Comparison of ENCODE assay signal across 17 cellular contexts in genomic region chr2:195363496-195363895, GRCh38.
DNase-seq lines count a peak whose midpoint lies in the region; ATAC-seq and TF ChIP-seq lines count a peak whose summit lies in the region.
"Had no signal": no experiment of that assay in that cellular context is flagged by ENCODE, and none has a peak within 500 bp of the region (broad histone marks: within the 10 kb centered on the region; RNA-seq: fewer than 3 reads in every experiment).

No MANE protein-coding gene starts in this region.

- H3K36me3 Mint-ChIP-seq in activated CD4-positive, alpha-beta memory T cell treated with anti-CD3 and anti-CD28 coated beads, Interleukin-2, amount 10 ng/mL, durations not matched to agents 7 days and 5 days (ENCODE audit: low read depth), result peaks cover 5% of the 10 kb centered on the region
- H3K36me3 Mint-ChIP-seq: stimulated activated effector memory CD8-positive, alpha-beta T cell treated with anti-CD3 and anti-CD28 coated beads, Interleukin-12 subunit alpha, Interleukin-12 subunit beta, amount 100 ng/mL, for 72 hours had no signal

- CTCF ChIA-PET in Panc1 (lab: Charles Lee), result no interaction called here
- CTCF ChIA-PET in activated CD4-positive, alpha-beta memory T cell treated with anti-CD3 and anti-CD28 coated beads, Interleukin-2, amount 10 ng/mL, durations not matched to agents 7 days and 5 days (lab: Charles Lee), result no interaction called here

- POLR2A ChIA-PET in Panc1 (lab: Charles Lee), result no interaction called here
- POLR2A ChIA-PET in activated CD4-positive, alpha-beta memory T cell treated with anti-CD3 and anti-CD28 coated beads, Interleukin-2, amount 10 ng/mL, durations not matched to agents 7 days and 5 days (lab: Charles Lee), result no interaction called here

- H3K79me2 ChIP-seq in osteoblast (ENCODE audit: insufficient read depth, low read length), result no peaks in the 10 kb centered on the region

- no peak overlapping the region for H3K27ac Mint-ChIP-seq in activated CD4-positive, alpha-beta memory T cell treated with anti-CD3 and anti-CD28 coated beads, Interleukin-2, amount 10 ng/mL, durations not matched to agents 7 days and 5 days
- H3K27ac Mint-ChIP-seq: activated CD8-positive, alpha-beta T cell treated with anti-CD3 and anti-CD28 coated beads, Interleukin-2, amount 10 ng/mL, durations not matched to agents 7 days and 5 days; stimulated activated effector memory CD8-positive, alpha-beta T cell treated with anti-CD3 and anti-CD28 coated beads, Interleukin-12 subunit alpha, Interleukin-12 subunit beta, amount 100 ng/mL, for 72 hours had no signal

- H3K36me3 ChIP-seq in Panc1 (ENCODE audit: control insufficient read depth, insufficient read depth, low read length), result no peaks in the 10 kb centered on the region
- no peaks in the 10 kb centered on the region for H3K36me3 ChIP-seq in osteoblast (ENCODE audit: insufficient read depth, low read length)
- H3K36me3 ChIP-seq: right lobe of liver, WERI-Rb-1 had no signal

- H3K9me3 ChIP-seq in Panc1 (ENCODE audit: control insufficient read depth, insufficient read depth, low read depth, low read length) (peaks cover 5% of the 10 kb centered on the region; the same call in 1 of the 2 replicates), osteoblast (ENCODE audit: low read depth, low read length) (peaks cover 6% of the 10 kb centered on the region)
- H3K9me3 ChIP-seq: right lobe of liver had no signal

- in situ Hi-C loops in Panc1 (cut with HindIII; ENCODE audit: low pct_unique_long_range_greater_than_20kb, low sequenced_read_pairs), result no loop called here

- no peak overlapping the region for H3K4me3 Mint-ChIP-seq in activated CD4-positive, alpha-beta memory T cell treated with anti-CD3 and anti-CD28 coated beads, Interleukin-2, amount 10 ng/mL, durations not matched to agents 7 days and 5 days
- H3K4me3 Mint-ChIP-seq: activated CD8-positive, alpha-beta T cell treated with anti-CD3 and anti-CD28 coated beads, Interleukin-2, amount 10 ng/mL, durations not matched to agents 7 days and 5 days; stimulated activated effector memory CD8-positive, alpha-beta T cell treated with anti-CD3 and anti-CD28 coated beads, Interleukin-12 subunit alpha, Interleukin-12 subunit beta, amount 100 ng/mL, for 72 hours had no signal

- intact Hi-C loops in Panc1 (cut with micrococcal nuclease; ENCODE audit: unreplicated experiment), result no loop called here

- no peaks in the 10 kb centered on the region; the same call in 1 of the 2 replicates for H3K4me1 ChIP-seq in Panc1 (ENCODE audit: control insufficient read depth, insufficient read depth, low read length)
- H3K4me1 ChIP-seq in osteoblast (ENCODE audit: insufficient read depth, low read length), result peaks cover 5% of the 10 kb centered on the region
- H3K4me1 ChIP-seq: right lobe of liver had no signal

- TF ChIP-seq CTCF in Panc1 (IDR thresholded peaks at IDR 0.05) (no peak), osteoblast (IDR thresholded peaks at IDR 0.05; ENCODE audit: extremely low read depth, low read depth, low read length) (no peak)

- H3K27me3 ChIP-seq in Panc1 (ENCODE audit: control insufficient read depth, insufficient read depth, low read length) (no peaks in the 10 kb centered on the region), osteoblast (ENCODE audit: insufficient read depth, low read length) (no peaks in the 10 kb centered on the region)
- H3K27me3 ChIP-seq: right lobe of liver had no signal

- H3K4me2 ChIP-seq in osteoblast (ENCODE audit: insufficient read depth, low read length), result peak overlapping the region; percentile 29

- peak overlapping the region; percentile 23; the same call in 1 of the 2 replicates for H3K27ac ChIP-seq in Panc1 (ENCODE audit: low read length)
- H3K27ac ChIP-seq in osteoblast (ENCODE audit: low read depth, low read length), result peak overlapping the region; percentile 79
- H3K27ac ChIP-seq: right lobe of liver, WERI-Rb-1 had no signal

- ATAC-seq in Panc1 (peak; percentile 77), esophagus mucosa (peak; percentile 56)
- ATAC-seq: activated CD8-positive, alpha-beta T cell treated with anti-CD3 and anti-CD28 coated beads, Interleukin-2, amount 10 ng/mL, durations not matched to agents 7 days and 5 days; K562; right lobe of liver had no signal

- DNase-seq in EL (peak; percentile 56), Panc1 (ENCODE audit: low read depth, low spot score) (no peak), osteoblast (ENCODE audit: insufficient read length, low spot score, missing footprints) (no peak), SKM-1 treated with dmso at 0.1 percent for 144 hours (lab: John Stamatoyannopoulos, UW; ENCODE audit: unreplicated experiment) (no peak), NCI-H524 (lab: John Stamatoyannopoulos, UW) (no peak), amniotic stem cell (lab: John Stamatoyannopoulos, UW) (no peak)
- DNase-seq in activated CD4-positive, alpha-beta memory T cell treated with anti-CD3 and anti-CD28 coated beads, Interleukin-2, amount 10 ng/mL, durations not matched to agents 7 days and 5 days, result no peak
- DNase-seq: activated CD8-positive, alpha-beta T cell treated with anti-CD3 and anti-CD28 coated beads, Interleukin-2, amount 10 ng/mL, durations not matched to agents 7 days and 5 days; DMS153; NCI-H1417; NCI-H446; right lobe of liver; trophoblast cell; WERI-Rb-1 had no signal

- peaks cover 16% of the 10 kb centered on the region for H3K9me3 Mint-ChIP-seq in activated CD4-positive, alpha-beta memory T cell treated with anti-CD3 and anti-CD28 coated beads, Interleukin-2, amount 10 ng/mL, durations not matched to agents 7 days and 5 days

- no TSS peak for BruUV-seq in Panc1 (replicated peaks; lab: Mats Ljungman, UMichigan)

- H2AFZ ChIP-seq in osteoblast (ENCODE audit: low read length), result no peak overlapping the region

- H4K20me1 ChIP-seq in osteoblast (ENCODE audit: insufficient read depth, low read length), result no peaks in the 10 kb centered on the region

- H3K4me1 Mint-ChIP-seq in activated CD4-positive, alpha-beta memory T cell treated with anti-CD3 and anti-CD28 coated beads, Interleukin-2, amount 10 ng/mL, durations not matched to agents 7 days and 5 days, result peaks cover 11% of the 10 kb centered on the region

- no peaks in the 10 kb centered on the region for H3K27me3 Mint-ChIP-seq in activated CD4-positive, alpha-beta memory T cell treated with anti-CD3 and anti-CD28 coated beads, Interleukin-2, amount 10 ng/mL, durations not matched to agents 7 days and 5 days

- no peak overlapping the region for H3K4me3 ChIP-seq in Panc1 (ENCODE audit: low read depth in 2 of 2, low read length in 2 of 2)
- H3K4me3 ChIP-seq in osteoblast (ENCODE audit: insufficient read depth, low read length), result no peak overlapping the region
- H3K4me3 ChIP-seq: K562, right lobe of liver had no signal
